In the genomic region with DNA sequence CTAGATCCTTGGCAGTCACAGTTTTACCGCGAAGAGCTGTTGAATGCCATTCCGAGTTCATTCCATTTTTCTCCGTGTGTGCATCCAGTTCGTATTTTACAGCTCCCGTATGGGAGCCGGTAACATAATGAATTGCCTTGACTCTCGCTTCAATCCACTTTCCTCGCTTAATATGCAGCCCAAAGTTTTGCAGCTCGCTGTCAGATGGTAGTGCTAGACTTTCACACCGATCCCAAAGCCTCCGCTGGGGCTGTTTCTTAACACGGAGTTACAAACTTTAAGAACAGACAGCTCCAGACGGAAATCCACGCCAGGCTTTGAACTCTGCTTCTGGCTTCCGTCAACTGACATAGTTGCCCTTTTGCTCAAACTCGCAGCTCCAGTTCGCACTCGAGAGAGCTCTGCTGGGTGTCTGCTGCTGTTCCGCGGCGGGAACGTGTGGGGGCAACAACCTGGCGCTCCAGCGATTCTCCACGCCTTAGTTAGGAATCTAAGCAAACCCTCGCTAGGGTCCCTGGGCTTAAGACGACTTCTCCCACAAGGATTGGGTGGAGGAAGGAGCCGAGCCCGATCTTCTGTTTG, we compare ENCODE assay signal across 8 cellular contexts. TPM values are rescaled to one million over a fixed set of nuclear protein-coding genes. Genes with fewer than 3 reads are reported as not detected.
A peak's percentile ranks its signal among the peaks of the same experiment; 100 is the strongest.
DNase-seq lines count a peak whose midpoint lies in the region; ATAC-seq, FAIRE-seq and TF ChIP-seq lines count a peak whose summit lies in the region.

No MANE protein-coding gene starts in this region.

- H3K27ac ChIP-seq in spleen, result peak overlapping the region; percentile 82 to 99 (median 98)

- peak overlapping the region; percentile 38 to 95 (median 60) for H3K4me3 ChIP-seq in spleen

- no peaks in the 10 kb centered on the region for H3K36me3 ChIP-seq in spleen

- intact Hi-C loops in spleen (cut with DNase I; ENCODE audit: low total_unique reads), result loop anchor here (10.0 kb wide), 1 partner anchor 52 kb away; no protein-coding TSS in a partner anchor

- 1 to 2% (median 1%) methylated on average over 29 to 30 of the region's 30 CpGs for WGBS in spleen, 5 donors

- peaks cover 18 to 62% (median 54%) of the 10 kb centered on the region in 6 donors for H3K4me1 ChIP-seq in spleen

- peaks cover 0 to 3% (median 0%) of the 10 kb centered on the region in 7 donors for H3K27me3 ChIP-seq in spleen (replicated peaks in 1 of 7)

- TF ChIP-seq POLR2A in spleen (IDR thresholded peaks at IDR 0.05), result peak; percentile 45 to 62 (median 47)

- peak; percentile 91 for DNase-seq in DMS79 (lab: John Stamatoyannopoulos, UW)
- DNase-seq in NCI-H345 (lab: John Stamatoyannopoulos, UW), result peak; percentile 96
- peak; percentile 13 to 47 for DNase-seq in cerebellar nuclear complex (lab: John Stamatoyannopoulos, UW)
- peak; percentile 94 for DNase-seq in spleen
- DNase-seq in mesenteric fat pad (ENCODE audit: low spot score), result no peak

- no peaks in the 10 kb centered on the region for H3K9me3 ChIP-seq in spleen

- peak; percentile 30 for ATAC-seq in HG02623 (IDR thresholded peaks at IDR 0.05; ENCODE audit: unreplicated experiment)
- ATAC-seq in activated CD4-positive, CD25-positive, alpha-beta regulatory T cell treated with anti-CD3 and anti-CD28 coated beads, Interleukin-2, amount 50 U/mL, for 24 hours, result peak; percentile 32 to 33

- peak; percentile 71 for FAIRE-seq in islet of Langerhans (lab: Jason Lieb, UNC)

- peak in 4 of 11 experiments; percentile 9 to 29 (median 24) for TF ChIP-seq CTCF in spleen (IDR thresholded peaks at IDR 0.05 in 8 of 11, conservative IDR thresholded peaks at IDR 0.05 in 3 of 11)

RNA-seq across cellular contexts. Expression of gene ARID1A, which starts 3.5 kb away (rescaled TPM):
- total RNA-seq in spleen (100 to 1,000 TPM in 3 of 7 donors, 10 to 100 TPM in 4; 86.0 to 121 (median 97.4) TPM), mesenteric fat pad (64.2 TPM)
- polyA plus RNA-seq in spleen, result 10 to 100 TPM in 2 of 3 donors, 1 to 10 TPM in 1; 9.8 to 24.2 (median 14.6) TPM
